In the genomic region with DNA sequence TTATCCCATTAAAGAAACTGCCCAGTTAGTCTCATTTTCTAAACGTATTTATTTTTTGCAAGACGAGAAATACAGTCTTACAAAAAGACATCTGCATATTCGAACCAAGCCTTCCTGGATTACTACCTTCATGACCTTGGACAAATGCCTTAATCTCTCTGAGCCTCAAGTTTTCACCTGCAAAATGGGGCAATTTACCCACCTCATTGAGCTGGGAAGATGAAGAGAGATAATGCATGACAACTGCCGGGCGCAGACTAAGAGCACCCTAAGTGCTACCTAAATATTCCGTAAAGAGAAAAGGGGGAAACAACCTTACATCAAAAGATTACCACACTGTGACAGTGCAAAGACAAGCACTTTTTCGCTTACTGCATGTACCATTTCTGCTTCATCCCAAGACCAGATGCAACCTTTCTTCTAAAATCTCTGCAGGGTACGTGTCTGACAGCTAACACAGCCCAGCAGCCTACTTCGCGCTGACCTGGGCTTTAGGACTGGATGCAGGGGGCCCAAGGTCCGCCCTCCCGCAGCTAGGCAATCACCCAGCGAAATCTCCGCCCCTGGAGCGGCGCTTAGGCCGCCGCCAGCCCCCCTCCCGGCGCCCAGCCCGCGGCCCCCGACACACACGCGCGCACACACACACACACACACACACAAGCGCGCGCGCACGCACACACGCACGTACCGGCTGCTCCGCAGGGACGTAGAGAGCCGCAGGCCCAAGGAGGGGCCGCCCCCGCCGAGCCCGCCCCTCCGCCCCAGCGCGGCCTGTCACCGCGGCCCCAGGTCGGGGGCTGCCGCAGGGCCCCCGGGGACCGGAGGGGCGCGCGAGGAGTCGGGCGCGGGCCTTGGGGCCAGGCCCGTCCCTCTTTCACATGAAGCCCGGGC, we compare ENCODE assay signal across 2 cellular contexts.
TF ChIP-seq lines count a peak whose summit lies in the region.

No MANE protein-coding gene starts in this region.

TF ChIP-seq in HEK293, 187 proteins besides CTCF, POLR2A, EP300 and RAD21 (continued from another document and continues in another):
- TF ChIP-seq, protein P1, sequence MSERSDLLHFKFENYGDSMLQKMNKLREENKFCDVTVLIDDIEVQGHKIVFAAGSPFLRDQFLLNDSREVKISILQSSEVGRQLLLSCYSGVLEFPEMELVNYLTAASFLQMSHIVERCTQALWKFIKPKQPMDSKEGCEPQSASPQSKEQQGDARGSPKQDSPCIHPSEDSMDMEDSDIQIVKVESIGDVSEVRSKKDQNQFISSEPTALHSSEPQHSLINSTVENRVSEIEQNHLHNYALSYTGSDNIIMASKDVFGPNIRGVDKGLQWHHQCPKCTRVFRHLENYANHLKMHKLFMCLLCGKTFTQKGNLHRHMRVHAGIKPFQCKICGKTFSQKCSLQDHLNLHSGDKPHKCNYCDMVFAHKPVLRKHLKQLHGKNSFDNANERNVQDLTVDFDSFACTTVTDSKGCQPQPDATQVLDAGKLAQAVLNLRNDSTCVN (tag by site-specific recombination; optimal IDR thresholded peaks at IDR 0.05): peak; percentile 84
- TF ChIP-seq ZBTB48 (tag by site-specific recombination; IDR thresholded peaks at IDR 0.05) (0 out of 2 replicates have a peak, but pooled peaks have one; percentile 24), ZNF707 (tag by site-specific recombination; IDR thresholded peaks at IDR 0.05) (no peak), SP3 (tag by site-specific recombination; IDR thresholded peaks at IDR 0.05) (peak; percentile 53), ZFP37 (tag by site-specific recombination; IDR thresholded peaks at IDR 0.05) (no peak), ZNF341 (tag by site-specific recombination; IDR thresholded peaks at IDR 0.05; ENCODE audit: low read depth) (peak; percentile 59), PATZ1 (tag by site-specific recombination; IDR thresholded peaks at IDR 0.05) (peak; percentile 75; the same call in 1 of the 2 replicates), ZXDB (tag by site-specific recombination; IDR thresholded peaks at IDR 0.05) (peak; percentile 76), KLF16 (tag by site-specific recombination; IDR thresholded peaks at IDR 0.05) (peak; percentile 32; the same call in 1 of the 2 replicates), ZBTB8A (tag by site-specific recombination; IDR thresholded peaks at IDR 0.05) (peak; percentile 59), ZNF600 (tag by site-specific recombination; IDR thresholded peaks at IDR 0.05) (no peak), ZNF354C (tag by site-specific recombination; IDR thresholded peaks at IDR 0.05; ENCODE audit: borderline replicate concordance, low read depth) (no peak), GFI1B (tag by site-specific recombination; IDR thresholded peaks at IDR 0.05) (0 out of 2 replicates have a peak, but pooled peaks have one; percentile 27), EGR2 (tag by site-specific recombination; IDR thresholded peaks at IDR 0.05; ENCODE audit: low read depth) (no peak), ZBTB7A (tag by site-specific recombination; IDR thresholded peaks at IDR 0.05; ENCODE audit: low read depth) (no peak), KLF1 (tag by site-specific recombination; IDR thresholded peaks at IDR 0.05) (no peak), SP7 (tag by site-specific recombination; IDR thresholded peaks at IDR 0.05) (no peak), ZNF521 (tag by site-specific recombination; IDR thresholded peaks at IDR 0.05) (no peak), ZIC2 (tag by site-specific recombination; IDR thresholded peaks at IDR 0.05) (peak; percentile 78), SP2 (tag by site-specific recombination; IDR thresholded peaks at IDR 0.05) (peak; percentile 29; the same call in 1 of the 2 replicates)
- TF ChIP-seq, protein P2, sequence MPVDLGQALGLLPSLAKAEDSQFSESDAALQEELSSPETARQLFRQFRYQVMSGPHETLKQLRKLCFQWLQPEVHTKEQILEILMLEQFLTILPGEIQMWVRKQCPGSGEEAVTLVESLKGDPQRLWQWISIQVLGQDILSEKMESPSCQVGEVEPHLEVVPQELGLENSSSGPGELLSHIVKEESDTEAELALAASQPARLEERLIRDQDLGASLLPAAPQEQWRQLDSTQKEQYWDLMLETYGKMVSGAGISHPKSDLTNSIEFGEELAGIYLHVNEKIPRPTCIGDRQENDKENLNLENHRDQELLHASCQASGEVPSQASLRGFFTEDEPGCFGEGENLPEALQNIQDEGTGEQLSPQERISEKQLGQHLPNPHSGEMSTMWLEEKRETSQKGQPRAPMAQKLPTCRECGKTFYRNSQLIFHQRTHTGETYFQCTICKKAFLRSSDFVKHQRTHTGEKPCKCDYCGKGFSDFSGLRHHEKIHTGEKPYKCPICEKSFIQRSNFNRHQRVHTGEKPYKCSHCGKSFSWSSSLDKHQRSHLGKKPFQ (tag by site-specific recombination; IDR thresholded peaks at IDR 0.05): no peak
- TF ChIP-seq, protein P3, sequence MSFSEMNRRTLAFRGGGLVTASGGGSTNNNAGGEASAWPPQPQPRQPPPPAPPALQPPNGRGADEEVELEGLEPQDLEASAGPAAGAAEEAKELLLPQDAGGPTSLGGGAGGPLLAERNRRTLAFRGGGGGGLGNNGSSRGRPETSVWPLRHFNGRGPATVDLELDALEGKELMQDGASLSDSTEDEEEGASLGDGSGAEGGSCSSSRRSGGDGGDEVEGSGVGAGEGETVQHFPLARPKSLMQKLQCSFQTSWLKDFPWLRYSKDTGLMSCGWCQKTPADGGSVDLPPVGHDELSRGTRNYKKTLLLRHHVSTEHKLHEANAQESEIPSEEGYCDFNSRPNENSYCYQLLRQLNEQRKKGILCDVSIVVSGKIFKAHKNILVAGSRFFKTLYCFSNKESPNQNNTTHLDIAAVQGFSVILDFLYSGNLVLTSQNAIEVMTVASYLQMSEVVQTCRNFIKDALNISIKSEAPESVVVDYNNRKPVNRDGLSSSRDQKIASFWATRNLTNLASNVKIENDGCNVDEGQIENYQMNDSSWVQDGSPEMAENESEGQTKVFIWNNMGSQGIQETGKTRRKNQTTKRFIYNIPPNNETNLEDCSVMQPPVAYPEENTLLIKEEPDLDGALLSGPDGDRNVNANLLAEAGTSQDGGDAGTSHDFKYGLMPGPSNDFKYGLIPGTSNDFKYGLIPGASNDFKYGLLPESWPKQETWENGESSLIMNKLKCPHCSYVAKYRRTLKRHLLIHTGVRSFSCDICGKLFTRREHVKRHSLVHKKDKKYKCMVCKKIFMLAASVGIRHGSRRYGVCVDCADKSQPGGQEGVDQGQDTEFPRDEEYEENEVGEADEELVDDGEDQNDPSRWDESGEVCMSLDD (tag by site-specific recombination; IDR thresholded peaks at IDR 0.05): 0 out of 2 replicates have a peak, but pooled peaks have one; percentile 18

TF ChIP-seq in SK-N-SH, 30 proteins besides CTCF, POLR2A, EP300 and RAD21 (continued from another document):
- TF ChIP-seq GATA2 (CRISPR knock-in tag; IDR thresholded peaks at IDR 0.05) (peak; percentile 18; the same call in 1 of the 2 replicates), NRF1 (IDR thresholded peaks at IDR 0.05; ENCODE audit: low read depth, low read length) (peak; percentile 38; the same call in 1 of the 2 replicates), MXI1 (IDR thresholded peaks at IDR 0.05; ENCODE audit: low read depth, low read length) (peak; percentile 74; the same call in 1 of the 2 replicates), MAX (IDR thresholded peaks at IDR 0.05; ENCODE audit: low read depth) (0 out of 2 replicates have a peak, but pooled peaks have one; percentile 37), SIN3A (IDR thresholded peaks at IDR 0.05; ENCODE audit: borderline replicate concordance, low read depth, low read length) (peak; percentile 68; the same call in 1 of the 2 replicates), TEAD4 (IDR thresholded peaks at IDR 0.05; ENCODE audit: borderline replicate concordance, insufficient read depth) (no peak), TCF12 (IDR thresholded peaks at IDR 0.05) (no peak)
